ENCODE assay signal across 10 cellular contexts in the genomic region with DNA sequence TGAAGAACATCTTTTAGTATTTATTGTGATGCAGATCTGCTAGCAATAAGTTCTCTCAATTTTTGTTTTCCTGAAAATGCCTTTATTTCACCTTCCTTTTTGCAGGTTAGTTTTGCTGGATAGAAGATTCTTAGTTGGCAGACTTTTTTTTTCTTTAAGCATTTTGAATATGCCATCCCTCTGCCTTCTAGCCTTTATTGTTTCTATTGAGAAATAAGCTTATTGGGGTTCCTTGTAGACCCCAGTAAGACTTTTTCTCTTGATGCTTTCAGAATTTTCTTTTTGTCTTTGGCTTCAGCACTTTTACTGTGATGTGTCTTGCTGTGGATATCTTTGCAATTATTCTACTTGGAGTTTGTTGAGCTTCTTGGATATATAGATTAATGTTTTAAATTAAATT.
"Had no signal": no experiment of that assay in that cellular context is flagged by ENCODE, and none has a peak within 500 bp of the region (broad histone marks: within the 10 kb centered on the region; RNA-seq: fewer than 3 reads in every experiment).

No MANE protein-coding gene starts in this region.

- DNase-seq: GOT3, H7, H9, HCEC 1CT had no signal

- H3K36me3 ChIP-seq: HAP-1 had no signal

- H3K27ac ChIP-seq: GM23248 had no signal

- H3K9me3 ChIP-seq: HAP-1 had no signal

- H3K4me2 ChIP-seq: GM23338 had no signal

- H3K4me3 ChIP-seq: GM23248, GM23338, HAP-1 had no signal

- H3K4me1 ChIP-seq: HAP-1 had no signal

- FAIRE-seq: H1, H54 had no signal

- ATAC-seq: GM23338, HCT116 had no signal

- H2AFZ ChIP-seq: GM23248, GM23338 had no signal

- H3K9ac ChIP-seq: GM23248 had no signal
